ENCODE assay signal across 22 cellular contexts in genomic region chr2:84170979-84171378, GRCh38.
DNase-seq lines count a peak whose midpoint lies in the region; ATAC-seq, FAIRE-seq and TF ChIP-seq lines count a peak whose summit lies in the region.
"Had no signal": no experiment of that assay in that cellular context is flagged by ENCODE, and none has a peak within 500 bp of the region (broad histone marks: within the 10 kb centered on the region; RNA-seq: fewer than 3 reads in every experiment).

No MANE protein-coding gene starts in this region.

- no peak overlapping the region for H3K4me3 ChIP-seq in pancreas
- H3K4me3 ChIP-seq: BLaER1, HAP-1 had no signal

- no peak for ATAC-seq in pancreas
- ATAC-seq: CD8-positive, alpha-beta T cell had no signal

- H3K27ac ChIP-seq in pancreas = no peak overlapping the region
- H3K27ac ChIP-seq: BLaER1, C4-2B had no signal

- H3K36me3 ChIP-seq in pancreas = no peaks in the 10 kb centered on the region
- H3K36me3 ChIP-seq: BLaER1, HAP-1 had no signal

- FAIRE-seq in A204.1 (lab: Jason Lieb, UNC) = peak; percentile 79
- FAIRE-seq in G401.6 (lab: Jason Lieb, UNC) = peak; percentile 80
- FAIRE-seq in endometrium (lab: Jason Lieb, UNC) = peak; percentile 71
- peak; percentile 65 for FAIRE-seq in pancreas (lab: Jason Lieb, UNC)
- FAIRE-seq in RCC 7860 (lab: Jason Lieb, UNC) = no peak
- FAIRE-seq: GM12891, GM18507, H54 had no signal

- DNase-seq in pancreas (no peak), GM10266 (ENCODE audit: extremely low spot score) (no peak), RCC 7860 (ENCODE audit: low spot score) (no peak), NCI-H2171 treated with DMSO at 0.1 percent for 48 hours (lab: John Stamatoyannopoulos, UW) (no peak)
- DNase-seq: 8988T; Caco-2; CD4-positive, CD25-positive, alpha-beta regulatory T cell; CD8-positive, alpha-beta T cell; DMS153; DND-41; GDM1; GOT3; HFFc6 had no signal

- TF ChIP-seq CTCF in pancreas (IDR thresholded peaks at IDR 0.05) (no peak), GM10266 (IDR thresholded peaks at IDR 0.05; ENCODE audit: control insufficient read depth, insufficient read depth, low read depth, missing control alignments) (no peak)

- intact Hi-C loops in pancreas (cut with DNase I) = no loop called here

- H3K27me3 ChIP-seq in pancreas = no peaks in the 10 kb centered on the region
- H3K27me3 ChIP-seq: BLaER1 had no signal

- no peaks in the 10 kb centered on the region for H3K9me3 ChIP-seq in pancreas
- H3K9me3 ChIP-seq: Caco-2, HAP-1 had no signal

- WGBS in pancreas, 2 donors = 64 to 68% methylated on average over 1 of the region's 1 CpG

- no peaks in the 10 kb centered on the region for H3K4me1 ChIP-seq in pancreas
- H3K4me1 ChIP-seq: BLaER1, Caco-2 had no signal
